In genomic region chr2:23563673-23564617, GRCh38 we compare ENCODE assay signal across 9 cellular contexts.
DNase-seq lines count a peak whose midpoint lies in the region; ATAC-seq and TF ChIP-seq lines count a peak whose summit lies in the region.
"Had no signal": no experiment of that assay in that cellular context is flagged by ENCODE, and none has a peak within 500 bp of the region (broad histone marks: within the 10 kb centered on the region; RNA-seq: fewer than 3 reads in every experiment).

No MANE protein-coding gene starts in this region.

- H3K36me3 ChIP-seq in H7 (replicated peaks; ENCODE audit: control insufficient read depth, insufficient read depth, low read length) (no peaks in the 10 kb centered on the region), gastrocnemius medialis (no peaks in the 10 kb centered on the region)

- POLR2A ChIA-PET in MCF 10A (lab: Yijun Ruan, JAX) = no interaction called here

- H3K36me3 Mint-ChIP-seq in MCF 10A (ENCODE audit: insufficient read depth, unreplicated experiment) = no peaks in the 10 kb centered on the region

- peaks cover 16% of the 10 kb centered on the region for H3K4me1 Mint-ChIP-seq in MCF 10A (ENCODE audit: insufficient read depth, unreplicated experiment)

- H3K27ac ChIP-seq in gastrocnemius medialis = peak overlapping the region; percentile 85 to 93 (median 89)

- no peak for TF ChIP-seq POLR2A in gastrocnemius medialis (IDR thresholded peaks at IDR 0.05)

- peak; percentile 67 to 74 for ATAC-seq in gastrocnemius medialis
- ATAC-seq in GM21381 (IDR thresholded peaks at IDR 0.05; ENCODE audit: unreplicated experiment) = no peak

- intact Hi-C loops in MCF 10A (cut with micrococcal nuclease) = loop anchor here (10.0 kb wide), 2 partner anchors 179 to 879 kb away; partner anchors contain the start of gene KLHL29
- intact Hi-C loops in gastrocnemius medialis (cut with DNase I; ENCODE audit: low total_unique reads) = loop anchor here (1.0 to 10.0 kb wide), 4 partner anchors 21 to 179 kb away; partner anchors contain the start of gene KLHL29

- no TSS peak for BruUV-seq in MCF 10A (replicated peaks; lab: Mats Ljungman, UMichigan)

- no peaks in the 10 kb centered on the region for H3K9me3 ChIP-seq in gastrocnemius medialis

- CTCF ChIA-PET in MCF 10A (lab: Yijun Ruan, JAX) = interaction anchor here (0.7 kb wide), 2 partner anchors 52 to 759 kb away, joined by 3 read pairs; no protein-coding TSS in a partner anchor

- DNase-seq in H7 = peak; percentile 85
- peak; percentile 58 for DNase-seq in MCF 10A (ENCODE audit: unreplicated experiment)
- DNase-seq in iPS-NIHi11 (ENCODE audit: low spot score) = peak; percentile 73
- DNase-seq in gastrocnemius medialis = peak; percentile 94 to 97
- DNase-seq in kidney tubule cell (ENCODE audit: low spot score) = no peak
- DNase-seq in SW480 (ENCODE audit: low spot score) = no peak
- no peak for DNase-seq in KG1 (lab: John Stamatoyannopoulos, UW)
- DNase-seq: activated T-cell treated with anti-CD3 and anti-CD28 coated beads for 4 hours had no signal

- H3K9me3 Mint-ChIP-seq in MCF 10A (ENCODE audit: unreplicated experiment) = no peaks in the 10 kb centered on the region

- in situ Hi-C loops in gastrocnemius medialis (cut with MboI; ENCODE audit: low sequenced_read_pairs in 4 of 4) = no loop called here

- no peak overlapping the region for H3K4me3 Mint-ChIP-seq in MCF 10A (ENCODE audit: unreplicated experiment)

- TF ChIP-seq CTCF in MCF 10A (IDR thresholded peaks at IDR 0.05; ENCODE audit: unreplicated experiment) = no peak
- TF ChIP-seq CTCF in gastrocnemius medialis (IDR thresholded peaks at IDR 0.05 in 4 of 5, conservative IDR thresholded peaks at IDR 0.05 in 1 of 5) = peak in 1 of 5 experiments; percentile 9

- no peaks in the 10 kb centered on the region for H3K27me3 Mint-ChIP-seq in MCF 10A (ENCODE audit: insufficient read depth, unreplicated experiment)

- peak overlapping the region; percentile 80 for H3K27ac Mint-ChIP-seq in MCF 10A (ENCODE audit: low read depth, unreplicated experiment)

- H3K4me3 ChIP-seq in H7 (ENCODE audit: insufficient read depth, low read depth, low read length) (no peak overlapping the region), gastrocnemius medialis (peak overlapping the region in 2 of 4 donors; percentile 7 to 11)

- peaks cover 45 to 64% of the 10 kb centered on the region in 2 donors for H3K4me1 ChIP-seq in gastrocnemius medialis

- H3K27me3 ChIP-seq in H7 (ENCODE audit: control insufficient read depth, insufficient read depth, low read length) (no peaks in the 10 kb centered on the region), gastrocnemius medialis (no peaks in the 10 kb centered on the region)

Comparison
In these comparisons a context has a peak if more than half of its experiments do, and no peak if none do; other contexts are left out.
1. DNase-seq: peak in H7 (single experiment), MCF 10A (single experiment), iPS-NIHi11 (single experiment) and gastrocnemius medialis (2 of 2); none in kidney tubule cell (single experiment), SW480 (single experiment) and KG1 (single experiment).